1 cellular context compared by ENCODE assay signal in genomic region chr10:104332243-104333036, GRCh38.
TF ChIP-seq lines count a peak whose summit lies in the region.

No MANE protein-coding gene starts in this region.

TF ChIP-seq in K562, 482 proteins besides CTCF, POLR2A, EP300 and RAD21 (continued from another document and continues in another):
- TF ChIP-seq MGA (IDR thresholded peaks at IDR 0.05) (no peak), ZNF121 (CRISPR knock-in tag; conservative IDR thresholded peaks at IDR 0.05) (no peak), MBD2 (IDR thresholded peaks at IDR 0.05; ENCODE audit: borderline replicate concordance, low read depth) (no peak), YY1 (IDR thresholded peaks at IDR 0.05; ENCODE audit: borderline replicate concordance in 1 of 3, control insufficient read depth in 1 of 3, extremely low read depth in 1 of 3, insufficient read depth in 3 of 3, insufficient read length in 1 of 3, insufficient replicate concordance in 2 of 3, low read depth in 1 of 3, low read length in 2 of 3) (peak in 1 of 3 experiments; percentile 55), MTA1 (IDR thresholded peaks at IDR 0.05; ENCODE audit: borderline replicate concordance) (no peak), C11orf30 (IDR thresholded peaks at IDR 0.05; ENCODE audit: low read depth) (no peak), ZNF395 (CRISPR knock-in tag; IDR thresholded peaks at IDR 0.05) (no peak), FOXK1 (CRISPR knock-in tag; IDR thresholded peaks at IDR 0.05; ENCODE audit: borderline replicate concordance) (no peak), TEAD1 (CRISPR knock-in tag; IDR thresholded peaks at IDR 0.05) (no peak), SRF (CRISPR knock-in tag; IDR thresholded peaks at IDR 0.05) (no peak), EHMT2 (IDR thresholded peaks at IDR 0.05) (no peak), SMAD4 (CRISPR knock-in tag; conservative IDR thresholded peaks at IDR 0.05) (no peak), POLR2H (tag; IDR thresholded peaks at IDR 0.05; ENCODE audit: low read depth) (no peak), CREM (IDR thresholded peaks at IDR 0.05; ENCODE audit: low read depth) (peak; percentile 60), FOXP4 (CRISPR knock-in tag; IDR thresholded peaks at IDR 0.05; ENCODE audit: borderline replicate concordance) (no peak), CREBBP (IDR thresholded peaks at IDR 0.05; ENCODE audit: low read depth, low read length) (no peak), HLTF (IDR thresholded peaks at IDR 0.05) (no peak), HMGXB4 (CRISPR knock-in tag; IDR thresholded peaks at IDR 0.05) (no peak), TAF15 (IDR thresholded peaks at IDR 0.05; ENCODE audit: low read depth, low read length) (no peak), NFIC (IDR thresholded peaks at IDR 0.05) (peak; percentile 57), NBN (IDR thresholded peaks at IDR 0.05; ENCODE audit: low read depth) (no peak), SRSF7 (optimal IDR thresholded peaks at IDR 0.05; ENCODE audit: low read depth, low read length) (no peak), SIN3B (IDR thresholded peaks at IDR 0.05; ENCODE audit: low read depth) (no peak), EWSR1 (IDR thresholded peaks at IDR 0.05; ENCODE audit: borderline replicate concordance, low read depth, partially characterized antibody) (no peak), POLR2AphosphoS5 (IDR thresholded peaks at IDR 0.05; ENCODE audit: control insufficient read depth, insufficient read depth, low read depth, low read length) (peak; percentile 64; the same call in 1 of the 2 replicates), PCBP2 (IDR thresholded peaks at IDR 0.05; ENCODE audit: low read depth, low read length, poor library complexity, severe bottlenecking) (no peak), TAL1 (IDR thresholded peaks at IDR 0.05) (peak; percentile 69), HOXB6 (CRISPR knock-in tag; IDR thresholded peaks at IDR 0.05; ENCODE audit: borderline replicate concordance) (no peak), PRMT5 (CRISPR knock-in tag; IDR thresholded peaks at IDR 0.05) (no peak), ZNF584 (CRISPR knock-in tag; IDR thresholded peaks at IDR 0.05; ENCODE audit: low read depth) (no peak), NEUROD1 (IDR thresholded peaks at IDR 0.05; ENCODE audit: borderline replicate concordance, low read depth, low read length, partially characterized antibody) (no peak), ZBTB12 (CRISPR knock-in tag; IDR thresholded peaks at IDR 0.05) (no peak), SMARCB1 (IDR thresholded peaks at IDR 0.05; ENCODE audit: insufficient read length, low read depth) (no peak), NCOA1 (IDR thresholded peaks at IDR 0.05; ENCODE audit: low read depth) (no peak), MAFG (tag; conservative IDR thresholded peaks at IDR 0.05) (no peak), ZFPM2 (CRISPR knock-in tag; IDR thresholded peaks at IDR 0.05) (no peak), IRF2 (CRISPR knock-in tag; IDR thresholded peaks at IDR 0.05) (no peak), ZNF239 (CRISPR knock-in tag; IDR thresholded peaks at IDR 0.05) (no peak), HEY1 (CRISPR knock-in tag; IDR thresholded peaks at IDR 0.05; ENCODE audit: borderline replicate concordance) (no peak), BRF2 (IDR thresholded peaks at IDR 0.05; ENCODE audit: borderline replicate concordance, insufficient read depth, insufficient read length) (no peak), HDAC2 (IDR thresholded peaks at IDR 0.05) (no peak), ZNF507 (tag; conservative IDR thresholded peaks at IDR 0.05) (no peak), SOX6 (IDR thresholded peaks at IDR 0.05) (no peak), IRF1 (CRISPR knock-in tag; IDR thresholded peaks at IDR 0.05; ENCODE audit: borderline replicate concordance) (no peak), STAG1 (CRISPR knock-in tag; IDR thresholded peaks at IDR 0.05; ENCODE audit: borderline replicate concordance) (no peak), NR2C2 (CRISPR knock-in tag; IDR thresholded peaks at IDR 0.05) (no peak), NR2C2 (tag; IDR thresholded peaks at IDR 0.05) (0 out of 2 replicates have a peak, but pooled peaks have one; percentile 52), SMC3 (conservative IDR thresholded peaks at IDR 0.05; ENCODE audit: insufficient read depth, low read depth, low read length) (no peak), MAZ (CRISPR knock-in tag; conservative IDR thresholded peaks at IDR 0.05 in 1 of 2, IDR thresholded peaks at IDR 0.05 in 1 of 2) (no peak), NFIX (CRISPR knock-in tag; IDR thresholded peaks at IDR 0.05; ENCODE audit: low read depth) (no peak), ZEB2 (IDR thresholded peaks at IDR 0.05) (peak; percentile 52; the same call in 1 of the 2 replicates), NFRKB (IDR thresholded peaks at IDR 0.05; ENCODE audit: low read depth) (no peak)
